8 cellular contexts compared by ENCODE assay signal in genomic region chr7:2403718-2404648, GRCh38. TPM values are rescaled to one million over a fixed set of nuclear protein-coding genes. Genes with fewer than 3 reads are reported as not detected.
DNase-seq lines count a peak whose midpoint lies in the region; ATAC-seq and TF ChIP-seq lines count a peak whose summit lies in the region.

No MANE protein-coding gene starts in this region.

- peak; percentile 14 for DNase-seq in NCI-H2107 treated with DMSO at 0.1 percent for 48 hours (lab: John Stamatoyannopoulos, UW; ENCODE audit: unreplicated experiment)
- DNase-seq in NCI-H2107 (lab: John Stamatoyannopoulos, UW), result no peak
- peak in 40 of 61 donors; percentile 9 to 67 (median 40) for DNase-seq in caudate nucleus (lab: John Stamatoyannopoulos, UW)
- DNase-seq in immature natural killer cell, result no peak
- DNase-seq in NCI-H2029 treated with DMSO at 0.1 percent for 48 hours (lab: John Stamatoyannopoulos, UW), result no peak

- H3K27ac Mint-ChIP-seq in immature natural killer cell, result peak overlapping the region; percentile 97 to 100 (median 98)

- H3K4me3 ChIP-seq in skin epidermis, result peak overlapping the region; percentile 71 to 94 (median 82)

- H3K27ac ChIP-seq in caudate nucleus (ENCODE audit: low read depth, low read length) (peak overlapping the region; percentile 58), skin epidermis (peak overlapping the region; percentile 63 to 96 (median 86))

- H3K9me3 Mint-ChIP-seq in immature natural killer cell, result no peaks in the 10 kb centered on the region

- peaks cover 17 to 29% (median 18%) of the 10 kb centered on the region in 3 donors for H3K27me3 Mint-ChIP-seq in immature natural killer cell (ENCODE audit: low read depth in 3 of 3)

- peaks cover 8 to 13% (median 11%) of the 10 kb centered on the region in 3 donors for H3K36me3 Mint-ChIP-seq in immature natural killer cell

- peaks cover 62 to 70% of the 10 kb centered on the region in 2 donors for H3K4me1 Mint-ChIP-seq in immature natural killer cell

- ATAC-seq in HG03135 (IDR thresholded peaks at IDR 0.05; ENCODE audit: unreplicated experiment) (peak; percentile 2), SK-N-SH treated with all-trans-retinoic acid at 6 μM for 48 hours (peak; percentile 57)

- H3K4me3 Mint-ChIP-seq in immature natural killer cell, result peak overlapping the region; percentile 93 to 99 (median 96)

TF ChIP-seq in SK-N-SH treated with all-trans-retinoic acid at 6 μM for 48 hours, 23 proteins besides CTCF, POLR2A, EP300 and RAD21:
- TF ChIP-seq CREB5 (CRISPR knock-in tag; IDR thresholded peaks at IDR 0.05; ENCODE audit: low read depth), result no peak
- TF ChIP-seq GLIS3 (CRISPR knock-in tag; IDR thresholded peaks at IDR 0.05), result 0 out of 2 replicates have a peak, but pooled peaks have one; percentile 31
- no peak for TF ChIP-seq ESRRG (CRISPR knock-in tag; IDR thresholded peaks at IDR 0.05)
TF ChIP-seq in SK-N-SH treated with all-trans-retinoic acid at 6 μM for 48 hours: peak in this region for 1.

RNA-seq across cellular contexts. Expression of gene CHST12, which starts 0.6 kb away (rescaled TPM):
- 100 to 1,000 TPM in 1 of 3 donors, 10 to 100 TPM in 2; 88.9 to 172 (median 93.4) TPM for polyA plus RNA-seq in immature natural killer cell

RNA-seq across cellular contexts. Expression of gene EIF3B, which starts 49.4 kb away (rescaled TPM):
- polyA plus RNA-seq in immature natural killer cell, result 100 to 1,000 TPM in 2 of 3 donors, 10 to 100 TPM in 1; 79.2 to 114 (median 112) TPM

Comparison
In these comparisons a context has a peak if more than half of its experiments do, and no peak if none do; other contexts are left out.
1. DNase-seq: peak in NCI-H2107 treated with DMSO at 0.1 percent for 48 hours (single experiment) and caudate nucleus (40 of 61); none in NCI-H2107 (single experiment), immature natural killer cell (0 of 3) and NCI-H2029 treated with DMSO at 0.1 percent for 48 hours (single experiment).